Comparison of ENCODE assay signal across 29 cellular contexts in genomic region chr5:39826051-39826450, GRCh38.
"Had no signal": no experiment of that assay in that cellular context is flagged by ENCODE, and none has a peak within 500 bp of the region (broad histone marks: within the 10 kb centered on the region; RNA-seq: fewer than 3 reads in every experiment).

No MANE protein-coding gene starts in this region.

- H3K27ac ChIP-seq: dorsolateral prefrontal cortex, foreskin keratinocyte, hepatocyte, left ventricle myocardium inferior, lower lobe of right lung, pancreas, prostate gland, right lobe of liver, spleen, testis, tibial nerve, upper lobe of right lung, vagina had no signal

- H3K4me3 Mint-ChIP-seq: naive B cell; nephron; stimulated activated naive B cell treated with anti-CD40 and anti-IgM and Interleukin-4, amounts not matched to agents 10 μg/mL and 1 μg/mL and 100 μg/mL, for 72 hours; stimulated activated naive CD8-positive, alpha-beta T cell treated with anti-CD3 and anti-CD28 coated beads, Interleukin-15, amount 100 ng/mL, for 72 hours had no signal

- H3K4me1 ChIP-seq: foreskin keratinocyte, left ventricle myocardium inferior, lower lobe of right lung, pancreas, prostate gland, right lobe of liver, spleen, testis, tibial nerve, upper lobe of right lung, vagina had no signal

- DNase-seq: cortex of kidney; dorsolateral prefrontal cortex; effector CD8-positive, alpha-beta T cell; foreskin keratinocyte; head of caudate nucleus; kidney; left cardiac atrium; left ventricle myocardium inferior; lower lobe of right lung; mesenchymal stem cell; midbrain; naive B cell; occipital lobe; pancreas; retina; right lobe of liver; spleen; stimulated activated CD4-positive, alpha-beta T cell treated with anti-CD3 and anti-CD28 coated beads, Interleukin-15, amount 100 ng/mL, for 24 hours; stimulated activated CD4-positive, alpha-beta T cell treated with anti-CD3 and anti-CD28 coated beads, Interleukin-1b, Interleukin-23, amount 100 ng/mL, for 48 hours; stimulated activated CD4-positive, alpha-beta T cell treated with anti-CD3 and anti-CD28 coated beads, Interleukin-4, amount 100 ng/mL, for 24 hours; stimulated activated naive B cell treated with anti-CD40 and anti-IgM and Interleukin-4, amounts not matched to agents 10 μg/mL and 1 μg/mL and 100 μg/mL, for 72 hours; stimulated activated naive CD8-positive, alpha-beta T cell treated with anti-CD3 and anti-CD28 coated beads, Interleukin-15, amount 100 ng/mL, for 72 hours; testis; upper lobe of right lung had no signal

- H3K36me3 Mint-ChIP-seq: naive B cell; stimulated activated naive B cell treated with anti-CD40 and anti-IgM and Interleukin-4, amounts not matched to agents 10 μg/mL and 1 μg/mL and 100 μg/mL, for 72 hours had no signal

- H3K36me3 ChIP-seq: left ventricle myocardium inferior, lower lobe of right lung, pancreas, prostate gland, right lobe of liver, spleen, tibial nerve, upper lobe of right lung, vagina had no signal

- H3K4me3 ChIP-seq: dorsolateral prefrontal cortex, hepatocyte, left ventricle myocardium inferior, lower lobe of right lung, pancreas, prostate gland, right lobe of liver, spleen, testis, tibial nerve, upper lobe of right lung, vagina had no signal

- H3K9me3 Mint-ChIP-seq: naive B cell; nephron; stimulated activated naive B cell treated with anti-CD40 and anti-IgM and Interleukin-4, amounts not matched to agents 10 μg/mL and 1 μg/mL and 100 μg/mL, for 72 hours; stimulated activated naive CD8-positive, alpha-beta T cell treated with anti-CD3 and anti-CD28 coated beads, Interleukin-15, amount 100 ng/mL, for 72 hours had no signal

- ATAC-seq: foreskin keratinocyte; left cardiac atrium; lower lobe of right lung; pancreas; right lobe of liver; stimulated activated naive B cell treated with anti-CD40 and anti-IgM and Interleukin-4, amounts not matched to agents 10 μg/mL and 1 μg/mL and 100 μg/mL, for 72 hours; stimulated activated naive CD8-positive, alpha-beta T cell treated with anti-CD3 and anti-CD28 coated beads, Interleukin-15, amount 100 ng/mL, for 72 hours; upper lobe of right lung had no signal

- H3K27me3 Mint-ChIP-seq: stimulated activated naive B cell treated with anti-CD40 and anti-IgM and Interleukin-4, amounts not matched to agents 10 μg/mL and 1 μg/mL and 100 μg/mL, for 72 hours; stimulated activated naive CD8-positive, alpha-beta T cell treated with anti-CD3 and anti-CD28 coated beads, Interleukin-15, amount 100 ng/mL, for 72 hours had no signal

- H3K27me3 ChIP-seq: dorsolateral prefrontal cortex, foreskin keratinocyte, hepatocyte, pancreas, right lobe of liver, spleen, testis, tibial nerve, upper lobe of right lung, vagina had no signal

- H3K9me3 ChIP-seq: left ventricle myocardium inferior, lower lobe of right lung, pancreas, prostate gland, right lobe of liver, spleen, testis, tibial nerve, upper lobe of right lung, vagina had no signal

- H3K27ac Mint-ChIP-seq: naive B cell; stimulated activated naive B cell treated with anti-CD40 and anti-IgM and Interleukin-4, amounts not matched to agents 10 μg/mL and 1 μg/mL and 100 μg/mL, for 72 hours; stimulated activated naive CD8-positive, alpha-beta T cell treated with anti-CD3 and anti-CD28 coated beads, Interleukin-15, amount 100 ng/mL, for 72 hours had no signal

- H3K4me1 Mint-ChIP-seq: naive B cell; stimulated activated naive B cell treated with anti-CD40 and anti-IgM and Interleukin-4, amounts not matched to agents 10 μg/mL and 1 μg/mL and 100 μg/mL, for 72 hours; stimulated activated naive CD8-positive, alpha-beta T cell treated with anti-CD3 and anti-CD28 coated beads, Interleukin-15, amount 100 ng/mL, for 72 hours had no signal
